In genomic region chr19:14544977-14545715, GRCh38 we compare ENCODE assay signal across 7 cellular contexts. TPM values are rescaled to one million over a fixed set of nuclear protein-coding genes. Genes with fewer than 3 reads are reported as not detected.
A peak's percentile ranks its signal among the peaks of the same experiment; 100 is the strongest.
DNase-seq lines count a peak whose midpoint lies in the region; ATAC-seq, FAIRE-seq and TF ChIP-seq lines count a peak whose summit lies in the region.
"Had no signal": no experiment of that assay in that cellular context is flagged by ENCODE, and none has a peak within 500 bp of the region (broad histone marks: within the 10 kb centered on the region; RNA-seq: fewer than 3 reads in every experiment).

No MANE protein-coding gene starts in this region.

- no peak for TF ChIP-seq CTCF in H1 (IDR thresholded peaks at IDR 0.05; ENCODE audit: control extremely low read depth in 1 of 3, insufficient read depth in 1 of 3, low read depth in 1 of 3, low read length in 3 of 3)
- TF ChIP-seq CTCF in sigmoid colon (IDR thresholded peaks at IDR 0.05): no peak

- H3K27ac ChIP-seq in H1 (ENCODE audit: low read depth, low read length) (no peak overlapping the region), sigmoid colon (no peak overlapping the region)
- H3K27ac ChIP-seq: cardiac muscle cell had no signal

- H2BK120ac ChIP-seq in H1 (replicated peaks; ENCODE audit: low read depth, low read length): no peak overlapping the region

- POLR2A ChIA-PET in H1 (lab: Charles Lee; ENCODE audit: partially characterized antibody): interaction anchor here (1.5 to 1.6 kb wide), 2 partner anchors 10 to 28 kb away, joined by 3 to 5 read pairs; no protein-coding TSS in a partner anchor

- H3K18ac ChIP-seq in H1 (ENCODE audit: extremely low read depth, low read length): no peak overlapping the region

- DNase-seq in NCI-H2029 (lab: John Stamatoyannopoulos, UW): peak; percentile 94
- no peak for DNase-seq in H1 (ENCODE audit: low read depth in 1 of 2, low spot score in 2 of 2)
- DNase-seq in sigmoid colon: peak; percentile 77

- H3K4me2 ChIP-seq in H1 (ENCODE audit: insufficient read depth in 1 of 2, low read depth in 2 of 2, low read length in 2 of 2): no peak overlapping the region

- no peaks in the 10 kb centered on the region for H3K23me2 ChIP-seq in H1 (ENCODE audit: low read depth, low read length)

- no peak overlapping the region for H2BK15ac ChIP-seq in H1 (ENCODE audit: low read length)

- CTCF ChIA-PET in H1 (lab: Charles Lee; ENCODE audit: partially characterized antibody): interaction anchor here (0.6 to 1.7 kb wide), 5 partner anchors 9 to 96 kb away, joined by 3 to 6 read pairs (median 3); no protein-coding TSS in a partner anchor

- H3K27me3 ChIP-seq in H1 (replicated peaks in 1 of 4; ENCODE audit: control insufficient read depth in 3 of 4, extremely low read depth in 1 of 4, insufficient read depth in 3 of 4, low read length in 3 of 4): no peaks in the 10 kb centered on the region; a peak in 1 of 7 replicates
- H3K27me3 ChIP-seq in sigmoid colon: no peaks in the 10 kb centered on the region
- H3K27me3 ChIP-seq: cardiac muscle cell had no signal

- intact Hi-C loops in sigmoid colon (cut with DNase I): no loop called here

- H3K4me1 ChIP-seq in H1 (replicated peaks in 1 of 4; ENCODE audit: control insufficient read depth in 3 of 4, insufficient read depth in 4 of 4, low read length in 3 of 4) (peaks cover 0 to 3% (median 1%) of the 10 kb centered on the region in 4 experiments; a peak in 3 of 7 replicates), sigmoid colon (peaks cover 0 to 16% (median 8%) of the 10 kb centered on the region in 4 donors)

- H3K9me3 ChIP-seq in H1 (ENCODE audit: insufficient read depth in 2 of 2, low read depth in 1 of 2, low read length in 1 of 2) (no peaks in the 10 kb centered on the region), sigmoid colon (no peaks in the 10 kb centered on the region)

- peaks cover 5 to 14% of the 10 kb centered on the region in 2 experiments for H4K20me1 ChIP-seq in H1 (replicated peaks in 1 of 2; ENCODE audit: control insufficient read depth in 1 of 2, insufficient read depth in 2 of 2, low read length in 2 of 2)

- no peak overlapping the region for H3K9ac ChIP-seq in H1 (replicated peaks in 1 of 4; ENCODE audit: extremely low read depth in 1 of 4, low read depth in 3 of 4, low read length in 3 of 4)

- H2BK12ac ChIP-seq in H1 (ENCODE audit: low read depth, low read length): no peak overlapping the region

- no peak overlapping the region for H2AFZ ChIP-seq in H1 (ENCODE audit: low read length)

- TF ChIP-seq RAD21 in H1 (IDR thresholded peaks at IDR 0.05 in 1 of 2, conservative IDR thresholded peaks at IDR 0.05 in 1 of 2; ENCODE audit: low read depth in 2 of 2, low read length in 2 of 2): no peak

- no peak overlapping the region for H3K56ac ChIP-seq in H1 (replicated peaks; ENCODE audit: insufficient read length, low read depth, low read length)

- H2AK5ac ChIP-seq in H1 (ENCODE audit: low read depth, low read length): peak overlapping the region; percentile 75; the same call in 1 of the 2 replicates

- no peak for FAIRE-seq in H1 (lab: Jason Lieb, UNC)

- no peak overlapping the region for H3K23ac ChIP-seq in H1 (ENCODE audit: insufficient read length)

- 93% methylated on average over 21 of the region's 21 CpGs; no CpG with 5 or more reads in 1 of the 2 experiments for WGBS in H1 (ENCODE audit: extremely low coverage in 1 of 2, insufficient coverage in 1 of 2, insufficient read length in 1 of 2, insufficient replicate concordance in 2 of 2, low coverage in 1 of 2, low lambda C conversion rate in 2 of 2, missing lambda C conversion rate in 1 of 2), 2 experiments
- 72 to 85% methylated on average over 21 of the region's 21 CpGs for WGBS in sigmoid colon, 2 donors

- no peak overlapping the region for H4K8ac ChIP-seq in H1 (ENCODE audit: extremely low read depth, insufficient read depth, low read length)

- H4K5ac ChIP-seq in H1 (ENCODE audit: insufficient read length, low read depth, low read length): no peak overlapping the region

- H3K79me1 ChIP-seq in H1 (ENCODE audit: low read depth, low read length): peaks cover 17% of the 10 kb centered on the region

- no peak for ATAC-seq in HG03521 (IDR thresholded peaks at IDR 0.05; ENCODE audit: unreplicated experiment)
- ATAC-seq in GM18909 (IDR thresholded peaks at IDR 0.05; ENCODE audit: poor library complexity, unreplicated experiment): no peak
- no peak for ATAC-seq in HG02798 (IDR thresholded peaks at IDR 0.05; ENCODE audit: poor library complexity, unreplicated experiment)

- no peak for TF ChIP-seq EP300 in H1 (IDR thresholded peaks at IDR 0.05; ENCODE audit: borderline replicate concordance in 1 of 2, low read depth in 2 of 2, low read length in 2 of 2)
- no peak for TF ChIP-seq EP300 in sigmoid colon (IDR thresholded peaks at IDR 0.05)

- no peak overlapping the region for H4K91ac ChIP-seq in H1 (replicated peaks; ENCODE audit: insufficient read length, low read length)

- H2BK5ac ChIP-seq in H1 (ENCODE audit: low read depth, low read length): no peak overlapping the region

- no peak for TF ChIP-seq POLR2A in H1 (IDR thresholded peaks at IDR 0.05; ENCODE audit: control extremely low read depth in 1 of 2, low read depth in 2 of 2, low read length in 2 of 2)
- no peak for TF ChIP-seq POLR2A in sigmoid colon (IDR thresholded peaks at IDR 0.05)

- H3K79me2 ChIP-seq in H1 (ENCODE audit: control insufficient read depth in 1 of 2, insufficient read depth in 2 of 2, low read length in 2 of 2): peaks cover 0 to 26% of the 10 kb centered on the region in 2 experiments; a peak in 1 of 4 replicates

- H3K36me3 ChIP-seq in H1 (ENCODE audit: control insufficient read depth in 2 of 4, insufficient read depth in 4 of 4, low read length in 3 of 4) (no peaks in the 10 kb centered on the region), sigmoid colon (peaks cover 0 to 18% (median 4%) of the 10 kb centered on the region in 4 donors)
- H3K36me3 ChIP-seq: cardiac muscle cell had no signal

- no peak overlapping the region for H2BK20ac ChIP-seq in H1 (ENCODE audit: low read length)

- H3K4me3 ChIP-seq in H1 (ENCODE audit: extremely low read depth in 1 of 4, insufficient read depth in 2 of 4, low read depth in 3 of 4, low read length in 4 of 4) (no peak overlapping the region), sigmoid colon (no peak overlapping the region)
- H3K4me3 ChIP-seq: cardiac muscle cell had no signal

- H3K4ac ChIP-seq in H1 (replicated peaks; ENCODE audit: insufficient read length, low read depth, low read length): no peak overlapping the region

- no peak overlapping the region for H3K14ac ChIP-seq in H1 (ENCODE audit: insufficient read length)

RNA-seq across cellular contexts. Expression of gene TECR, which starts 15.8 kb away (rescaled TPM):
- total RNA-seq in H1 (2021; fragmentation: NEBNext Ultra II Directional; extraction: Animal tissue kit (Norgen Biotek cat#: 25700)): 172 and 179 TPM in 2 replicates
- polyA plus RNA-seq in H1 (2011; rRNA removed): 405 and 439 TPM in 2 replicates
- polyA plus RNA-seq in H1 (2011; cell fraction: cytosol; rRNA removed): 162 TPM
- polyA plus RNA-seq in H1 (2011; cell fraction: nucleus; rRNA removed): 283 TPM
- 145 to 221 TPM (median 207 TPM) in 4 replicates for polyA plus RNA-seq in H1 (2012, experiment 1 of 2)
- 342 TPM for polyA plus RNA-seq in H1 (2012, experiment 2 of 2)
- polyA plus RNA-seq in H1 (2013, experiment 1 of 2): 342 TPM
- 367 TPM for polyA plus RNA-seq in H1 (2013, experiment 2 of 2)
- 119 and 162 TPM in 2 replicates for polyA minus RNA-seq in H1 (2011; rRNA and poly(A)+ RNA removed)
- polyA minus RNA-seq in H1 (2011; cell fraction: cytosol; rRNA and poly(A)+ RNA removed): 154 TPM
- 83.2 TPM for polyA minus RNA-seq in H1 (2011; cell fraction: nucleus; rRNA and poly(A)+ RNA removed)
- total RNA-seq in sigmoid colon: 10 to 100 TPM; 20.6 to 34.2 (median 30.0) TPM
- polyA plus RNA-seq in sigmoid colon: 100 to 1,000 TPM in 1 of 3 donors, 10 to 100 TPM in 2; 32.4 to 139 (median 37.2) TPM

RNA-seq across cellular contexts. Expression of gene NDUFB7, which starts 26.7 kb away (rescaled TPM):
- total RNA-seq in H1 (2021; fragmentation: NEBNext Ultra II Directional; extraction: Animal tissue kit (Norgen Biotek cat#: 25700)): 151 and 161 TPM in 2 replicates
- 740 and 777 TPM in 2 replicates for polyA plus RNA-seq in H1 (2011; rRNA removed)
- polyA plus RNA-seq in H1 (2011; cell fraction: cytosol; rRNA removed): 516 TPM
- 409 TPM for polyA plus RNA-seq in H1 (2011; cell fraction: nucleus; rRNA removed)
- polyA plus RNA-seq in H1 (2012, experiment 1 of 2): 92.3 to 278 TPM (median 228 TPM) in 4 replicates
- 239 TPM for polyA plus RNA-seq in H1 (2012, experiment 2 of 2)
- 244 TPM for polyA plus RNA-seq in H1 (2013, experiment 1 of 2)
- polyA plus RNA-seq in H1 (2013, experiment 2 of 2): 241 TPM
- polyA minus RNA-seq in H1 (2011; rRNA and poly(A)+ RNA removed): 37.4 and 68.2 TPM in 2 replicates
- polyA minus RNA-seq in H1 (2011; cell fraction: cytosol; rRNA and poly(A)+ RNA removed): 113 TPM
- polyA minus RNA-seq in H1 (2011; cell fraction: nucleus; rRNA and poly(A)+ RNA removed): 93.4 TPM
- 100 to 1,000 TPM; 475 to 652 (median 564) TPM for total RNA-seq in sigmoid colon
- polyA plus RNA-seq in sigmoid colon: 100 to 1,000 TPM; 601 to 853 (median 808) TPM

RNA-seq across cellular contexts. Expression of gene DNAJB1, which starts 26.9 kb away (rescaled TPM):
- 62.6 and 62.9 TPM in 2 replicates for total RNA-seq in H1 (2021; fragmentation: NEBNext Ultra II Directional; extraction: Animal tissue kit (Norgen Biotek cat#: 25700))
- polyA plus RNA-seq in H1 (2011; rRNA removed) (51.7 and 64.3 TPM in 2 replicates), sigmoid colon (100 to 1,000 TPM in 1 of 3 donors, 10 to 100 TPM in 2; 70.9 to 118 (median 77.6) TPM)
- polyA plus RNA-seq in H1 (2011; cell fraction: cytosol; rRNA removed): 47.3 TPM
- 42.9 TPM for polyA plus RNA-seq in H1 (2011; cell fraction: nucleus; rRNA removed)
- polyA plus RNA-seq in H1 (2012, experiment 1 of 2): 50.1 to 59.1 TPM (median 56.6 TPM) in 4 replicates
- 62.1 TPM for polyA plus RNA-seq in H1 (2012, experiment 2 of 2)
- polyA plus RNA-seq in H1 (2013, experiment 1 of 2): 29.4 TPM
- 31.6 TPM for polyA plus RNA-seq in H1 (2013, experiment 2 of 2)
- polyA minus RNA-seq in H1 (2011; rRNA and poly(A)+ RNA removed): 52.8 and 55.7 TPM in 2 replicates
- 23.5 TPM for polyA minus RNA-seq in H1 (2011; cell fraction: cytosol; rRNA and poly(A)+ RNA removed)
- polyA minus RNA-seq in H1 (2011; cell fraction: nucleus; rRNA and poly(A)+ RNA removed): 28.5 TPM
- total RNA-seq in sigmoid colon: 10 to 100 TPM; 44.6 to 69.3 (median 51.9) TPM

RNA-seq across cellular contexts. Expression of gene CLEC17A, which starts 37.7 kb away (rescaled TPM):
- not detected in 2 replicates for total RNA-seq in H1 (2021; fragmentation: NEBNext Ultra II Directional; extraction: Animal tissue kit (Norgen Biotek cat#: 25700))
- polyA plus RNA-seq in H1 (2011; rRNA removed) (not detected in 2 replicates), sigmoid colon (10 to 100 TPM in 1 of 3 donors, not detected in 2; 13.7 TPM)
- polyA plus RNA-seq in H1 (2011; cell fraction: cytosol; rRNA removed): not detected
- not detected for polyA plus RNA-seq in H1 (2011; cell fraction: nucleus; rRNA removed)
- polyA plus RNA-seq in H1 (2012, experiment 1 of 2): not detected in 4 replicates
- not detected for polyA plus RNA-seq in H1 (2012, experiment 2 of 2)
- 0.04 TPM for polyA plus RNA-seq in H1 (2013, experiment 1 of 2)
- 0.09 TPM for polyA plus RNA-seq in H1 (2013, experiment 2 of 2)
- not detected in 2 replicates for polyA minus RNA-seq in H1 (2011; rRNA and poly(A)+ RNA removed)
- not detected for polyA minus RNA-seq in H1 (2011; cell fraction: cytosol; rRNA and poly(A)+ RNA removed)
- polyA minus RNA-seq in H1 (2011; cell fraction: nucleus; rRNA and poly(A)+ RNA removed): not detected
- total RNA-seq in sigmoid colon: not detected
- total RNA-seq: cardiac muscle cell had no signal
- polyA plus RNA-seq: cardiac muscle cell had no signal

RNA-seq across cellular contexts. Expression of gene GIPC1, which starts 49.2 kb away (rescaled TPM):
- total RNA-seq in H1 (2021; fragmentation: NEBNext Ultra II Directional; extraction: Animal tissue kit (Norgen Biotek cat#: 25700)): 65.6 and 68.3 TPM in 2 replicates
- polyA plus RNA-seq in H1 (2011; rRNA removed) (72.0 and 100 TPM in 2 replicates), sigmoid colon (100 to 1,000 TPM; 344 to 378 (median 351) TPM)
- 73.9 TPM for polyA plus RNA-seq in H1 (2011; cell fraction: cytosol; rRNA removed)
- polyA plus RNA-seq in H1 (2011; cell fraction: nucleus; rRNA removed): 71.2 TPM
- polyA plus RNA-seq in H1 (2012, experiment 1 of 2): 54.1 to 70.0 TPM (median 66.3 TPM) in 4 replicates
- 58.6 TPM for polyA plus RNA-seq in H1 (2012, experiment 2 of 2)
- polyA plus RNA-seq in H1 (2013, experiment 1 of 2): 52.3 TPM
- polyA plus RNA-seq in H1 (2013, experiment 2 of 2): 54.4 TPM
- 17.8 and 21.8 TPM in 2 replicates for polyA minus RNA-seq in H1 (2011; rRNA and poly(A)+ RNA removed)
- polyA minus RNA-seq in H1 (2011; cell fraction: cytosol; rRNA and poly(A)+ RNA removed): 52.3 TPM
- 27.4 TPM for polyA minus RNA-seq in H1 (2011; cell fraction: nucleus; rRNA and poly(A)+ RNA removed)
- 10 to 100 TPM; 65.1 to 97.7 (median 68.5) TPM for total RNA-seq in sigmoid colon

Comparison
In these comparisons a context has a peak if more than half of its experiments do, and no peak if none do; other contexts are left out.
1. DNase-seq: peak in NCI-H2029 (single experiment) and sigmoid colon (single experiment); none in H1 (0 of 2).